Comparison of ENCODE assay signal across 9 cellular contexts in the genomic region with DNA sequence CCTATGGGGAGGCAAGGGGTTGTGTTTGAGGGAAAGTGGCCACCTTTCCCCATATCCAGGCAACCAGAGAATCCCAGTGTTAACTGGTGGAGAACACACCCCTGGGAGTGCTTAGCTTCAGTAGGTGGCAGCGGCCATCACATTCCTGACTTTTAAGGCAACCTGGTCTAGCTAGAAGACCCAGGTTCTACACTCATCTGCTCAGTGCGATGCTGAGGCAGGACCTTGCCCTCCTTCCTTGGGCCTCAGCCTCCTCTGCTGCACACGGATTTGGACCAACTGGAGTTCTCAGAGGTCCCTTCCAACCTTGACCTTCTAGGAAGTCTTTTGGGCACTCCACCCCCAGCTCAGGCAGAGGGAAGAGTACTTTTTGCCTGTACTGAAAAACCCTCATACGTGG. TPM values are rescaled to one million over a fixed set of nuclear protein-coding genes. Genes with fewer than 3 reads are reported as not detected.
DNase-seq lines count a peak whose midpoint lies in the region; ATAC-seq and TF ChIP-seq lines count a peak whose summit lies in the region.
"Had no signal": no experiment of that assay in that cellular context is flagged by ENCODE, and none has a peak within 500 bp of the region (broad histone marks: within the 10 kb centered on the region; RNA-seq: fewer than 3 reads in every experiment).

No MANE protein-coding gene starts in this region.

- H3K4me1 Mint-ChIP-seq in activated T-helper 17 cell treated with anti-CD3 and anti-CD28 coated beads, Interleukin-2, amount 50 U/mL, for 72 hours = peaks cover 37% of the 10 kb centered on the region

- H3K27me3 Mint-ChIP-seq in activated T-helper 17 cell treated with anti-CD3 and anti-CD28 coated beads, Interleukin-2, amount 50 U/mL, for 72 hours = no peaks in the 10 kb centered on the region

- peak; percentile 23 for DNase-seq in activated T-cell treated with anti-CD3 and anti-CD28 coated beads, Interleukin-2, amount 50 U/mL, for 1 hour
- DNase-seq in activated T-cell treated with anti-CD3 and anti-CD28 coated beads for 4 hours (no peak), left lung (no peak), testis (no peak), NCI-H2029 treated with DMSO at 0.1 percent for 48 hours (lab: John Stamatoyannopoulos, UW) (no peak)

- peaks cover 83% of the 10 kb centered on the region for H3K36me3 Mint-ChIP-seq in activated T-helper 17 cell treated with anti-CD3 and anti-CD28 coated beads, Interleukin-2, amount 50 U/mL, for 72 hours (ENCODE audit: low read depth)

- peaks cover 47 to 81% of the 10 kb centered on the region in 2 donors for H3K4me1 ChIP-seq in left lung
- peaks cover 36% of the 10 kb centered on the region for H3K4me1 ChIP-seq in testis

- TF ChIP-seq POLR2A in testis (IDR thresholded peaks at IDR 0.05) = no peak

- peak overlapping the region; percentile 91 for H3K27ac Mint-ChIP-seq in activated T-helper 17 cell treated with anti-CD3 and anti-CD28 coated beads, Interleukin-2, amount 50 U/mL, for 72 hours

- peak overlapping the region; percentile 77 to 94 for H3K27ac ChIP-seq in left lung
- H3K27ac ChIP-seq in testis = peak overlapping the region; percentile 53 to 57

- H3K27me3 ChIP-seq in left lung = no peaks in the 10 kb centered on the region
- H3K27me3 ChIP-seq in testis = no peaks in the 10 kb centered on the region
- H3K27me3 ChIP-seq: right lobe of liver had no signal

- TF ChIP-seq CTCF in left lung (IDR thresholded peaks at IDR 0.05) = no peak
- no peak for TF ChIP-seq CTCF in testis (IDR thresholded peaks at IDR 0.05)

- peak overlapping the region in 1 of 2 donors; percentile 99 for H3K4me3 ChIP-seq in left lung
- no peak overlapping the region for H3K4me3 ChIP-seq in testis
- H3K4me3 ChIP-seq: right lobe of liver had no signal

- peaks cover 6 to 39% of the 10 kb centered on the region in 2 donors for H3K36me3 ChIP-seq in left lung
- no peaks in the 10 kb centered on the region for H3K36me3 ChIP-seq in testis (ENCODE audit: low read depth, missing control alignments)

- intact Hi-C loops in left lung (cut with DNase I) = loop anchor here in 1 of 2 donors (5.0 kb wide), 1 partner anchor 104 kb away; no protein-coding TSS in a partner anchor
- intact Hi-C loops in testis (cut with DNase I; ENCODE audit: low total_unique reads) = loop anchor here (5.0 kb wide), 1 partner anchor 104 kb away; no protein-coding TSS in a partner anchor

- H3K9me3 Mint-ChIP-seq in activated T-helper 17 cell treated with anti-CD3 and anti-CD28 coated beads, Interleukin-2, amount 50 U/mL, for 72 hours = no peaks in the 10 kb centered on the region

- WGBS in testis, 2 donors = 40 to 56% methylated on average over 4 of the region's 4 CpGs

- ATAC-seq in activated T-helper 17 cell treated with anti-CD3 and anti-CD28 coated beads, Interleukin-2, amount 50 U/mL, for 72 hours (replicated peaks) = no peak
- ATAC-seq in left lung = no peak
- ATAC-seq in HG03565 (IDR thresholded peaks at IDR 0.05; ENCODE audit: unreplicated experiment) = no peak
- ATAC-seq in HG03025 (IDR thresholded peaks at IDR 0.05; ENCODE audit: low FRiP score, unreplicated experiment) = no peak
- ATAC-seq: right lobe of liver had no signal

- no peaks in the 10 kb centered on the region for H3K9me3 ChIP-seq in left lung
- H3K9me3 ChIP-seq in testis = no peaks in the 10 kb centered on the region
- H3K9me3 ChIP-seq: right lobe of liver had no signal

- H3K4me3 Mint-ChIP-seq in activated T-helper 17 cell treated with anti-CD3 and anti-CD28 coated beads, Interleukin-2, amount 50 U/mL, for 72 hours = peak overlapping the region; percentile 94

RNA-seq across cellular contexts. Expression of a gene that starts 3.0 kb away (rescaled TPM):
- 100 to 1,000 TPM; 297 to 332 TPM for total RNA-seq in activated T-helper 17 cell treated with anti-CD3 and anti-CD28 coated beads, Interleukin-2, amount 50 U/mL, for 72 hours
- total RNA-seq in left lung = 100 to 1,000 TPM; 148 to 153 TPM
- total RNA-seq in testis = 10 to 100 TPM; 27.9 to 32.9 TPM
- polyA plus RNA-seq in testis (ENCODE audit: insufficient read depth, low read depth, low replicate concordance) = 21.2 TPM

RNA-seq across cellular contexts. Expression of a gene that starts 17.3 kb away (rescaled TPM):
- total RNA-seq in activated T-helper 17 cell treated with anti-CD3 and anti-CD28 coated beads, Interleukin-2, amount 50 U/mL, for 72 hours = 10 to 100 TPM; 23.3 to 53.1 TPM
- total RNA-seq in left lung (10 to 100 TPM; 12.6 to 23.4 TPM), testis (10 to 100 TPM; 13.7 to 18.7 TPM)
- polyA plus RNA-seq in testis (ENCODE audit: insufficient read depth, low read depth, low replicate concordance) = 20.5 TPM

RNA-seq across cellular contexts. Expression of a gene that starts 17.7 kb away (rescaled TPM):
- total RNA-seq in activated T-helper 17 cell treated with anti-CD3 and anti-CD28 coated beads, Interleukin-2, amount 50 U/mL, for 72 hours = 10 to 100 TPM; 20.5 to 22.6 TPM
- 10 to 100 TPM; 19.7 to 26.9 TPM for total RNA-seq in left lung
- 10 to 100 TPM; 25.1 TPM for total RNA-seq in testis
- 15.9 TPM for polyA plus RNA-seq in testis (ENCODE audit: insufficient read depth, low read depth, low replicate concordance)

RNA-seq across cellular contexts. Expression of a gene that starts 43.4 kb away (rescaled TPM):
- 10 to 100 TPM in 1 of 2 donors, 1 to 10 TPM in 1; 8.0 to 12.0 TPM for total RNA-seq in activated T-helper 17 cell treated with anti-CD3 and anti-CD28 coated beads, Interleukin-2, amount 50 U/mL, for 72 hours
- total RNA-seq in left lung = 1 to 10 TPM; 3.8 to 4.3 TPM
- 10 to 100 TPM; 19.7 to 26.3 TPM for total RNA-seq in testis
- polyA plus RNA-seq in testis (ENCODE audit: insufficient read depth, low read depth, low replicate concordance) = 9.3 TPM

Comparison
In these comparisons a context has a peak if more than half of its experiments do, and no peak if none do; other contexts are left out.
1. RNA of a gene that starts 3.0 kb away (total RNA-seq): 297 to 332 TPM in activated T-helper 17 cell treated with anti-CD3 and anti-CD28 coated beads, Interleukin-2, amount 50 U/mL, for 72 hours and 148 to 153 TPM in left lung; 27.9 to 32.9 TPM in testis; every median in the first group is over 4 times any median in the second.